In the genomic region with DNA sequence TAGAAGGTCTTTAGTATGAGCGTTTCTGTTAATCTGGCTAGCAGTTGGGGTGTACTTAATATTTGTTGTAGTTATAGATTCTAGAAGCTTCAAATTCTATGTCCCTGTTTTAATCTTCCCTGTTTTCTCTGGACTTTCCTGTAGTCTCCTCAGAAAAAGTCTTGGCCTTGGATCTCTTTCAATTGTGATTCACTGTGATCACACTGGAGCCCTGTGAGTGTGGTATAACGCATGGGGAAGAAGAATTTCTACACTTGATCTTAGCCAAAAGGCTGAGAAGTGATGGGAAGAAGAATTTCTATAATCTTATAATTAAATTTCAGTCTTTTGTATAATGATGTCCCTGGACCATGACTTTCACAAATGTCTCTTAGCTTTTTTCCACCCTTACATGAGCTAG, we compare ENCODE assay signal across 28 cellular contexts. TPM values are rescaled to one million over a fixed set of nuclear protein-coding genes. Genes with fewer than 3 reads are reported as not detected.
A peak's percentile ranks its signal among the peaks of the same experiment; 100 is the strongest.
DNase-seq lines count a peak whose midpoint lies in the region; ATAC-seq and TF ChIP-seq lines count a peak whose summit lies in the region.
"Had no signal": no experiment of that assay in that cellular context is flagged by ENCODE, and none has a peak within 500 bp of the region (broad histone marks: within the 10 kb centered on the region; RNA-seq: fewer than 3 reads in every experiment).

No MANE protein-coding gene starts in this region.

- ATAC-seq in HG03571 (IDR thresholded peaks at IDR 0.05; ENCODE audit: unreplicated experiment) = no peak
- ATAC-seq: Panc1; right lobe of liver; stimulated activated naive CD8-positive, alpha-beta T cell treated with anti-CD3 and anti-CD28 coated beads, Interleukin-15, amount 100 ng/mL, for 72 hours had no signal

- H3K9me3 ChIP-seq in MG63 = no peaks in the 10 kb centered on the region
- H3K9me3 ChIP-seq: esophagus squamous epithelium, left ventricle myocardium inferior, prostate gland, right lobe of liver, uterus had no signal

- no peaks in the 10 kb centered on the region for H3K27me3 ChIP-seq in MG63
- H3K27me3 ChIP-seq: esophagus squamous epithelium, right lobe of liver, uterus had no signal

- TF ChIP-seq CTCF in fibroblast of the aortic adventitia (IDR thresholded peaks at IDR 0.05; ENCODE audit: insufficient read depth, low read length) = no peak

- peak; percentile 8 for DNase-seq in EL
- peak; percentile 24 for DNase-seq in MG63
- peak; percentile 67 for DNase-seq in fibroblast of the aortic adventitia (ENCODE audit: low read depth)
- peak; percentile 74 for DNase-seq in stromal cell of bone marrow (ENCODE audit: low read depth)
- no peak for DNase-seq in activated CD4-positive, CD25-positive, alpha-beta regulatory T cell (lab: John Stamatoyannopoulos, UW)
- no peak for DNase-seq in NCI-H82 (lab: John Stamatoyannopoulos, UW)
- DNase-seq: activated CD4-positive, alpha-beta memory T cell treated with anti-CD3 and anti-CD28 coated beads, Interleukin-2, amount 10 ng/mL, durations not matched to agents 7 days and 5 days; activated CD4-positive, alpha-beta T cell treated with anti-CD3 and anti-CD28 coated beads for 1 hour; activated CD8-positive, alpha-beta memory T cell treated with anti-CD3 and anti-CD28 coated beads, Interleukin-2, amount 50 U/mL, for 4 hours; activated naive CD4-positive, alpha-beta T cell treated with Interleukin-2 at 50 U/mL for 16 hours; dermis blood vessel endothelial cell; esophagus squamous epithelium; glutamatergic neuron; islet precursor cell; left ventricle myocardium inferior; naive B cell; NCI-H146; NCI-H748 treated with DMSO at 0.1 percent for 48 hours; right lobe of liver; Right ventricle myocardium superior; stimulated activated CD4-positive, alpha-beta T cell treated with anti-CD3 and anti-CD28 coated beads, Interleukin-12 subunit alpha, Interleukin-12 subunit beta, amount 100 ng/mL, for 4 hours; stimulated activated CD4-positive, alpha-beta T cell treated with anti-CD3 and anti-CD28 coated beads, Interleukin-2, amount 100 ng/mL, for 48 hours; stimulated activated naive CD8-positive, alpha-beta T cell treated with anti-CD3 and anti-CD28 coated beads, Interleukin-15, amount 100 ng/mL, for 72 hours; T-helper 2 cell; uterus had no signal

- H3K36me3 ChIP-seq in MG63 = no peaks in the 10 kb centered on the region
- H3K36me3 ChIP-seq: esophagus squamous epithelium, left ventricle myocardium inferior, prostate gland, right lobe of liver, uterus had no signal

- H3K4me3 ChIP-seq in MG63 (no peak overlapping the region), fibroblast of the aortic adventitia (ENCODE audit: low read depth, low read length) (no peak overlapping the region)
- H3K4me3 ChIP-seq: esophagus squamous epithelium, left ventricle myocardium inferior, prostate gland, right lobe of liver, uterus had no signal

RNA-seq across cellular contexts. Expression of a gene that starts 36.7 kb away (rescaled TPM):
- 65.4 and 84.8 TPM in 2 replicates for total RNA-seq in MG63 (2014; rRNA removed; shearing (Covaris generic); ENCODE audit: low replicate concordance)
- 56.6 and 177 TPM in 2 replicates for total RNA-seq in fibroblast of the aortic adventitia (ENCODE audit: low replicate concordance)

Comparison
In these comparisons a context has a peak if more than half of its experiments do, and no peak if none do; other contexts are left out.
1. DNase-seq: peak in EL (single experiment), MG63 (single experiment), fibroblast of the aortic adventitia (single experiment) and stromal cell of bone marrow (single experiment); none in activated CD4-positive, CD25-positive, alpha-beta regulatory T cell (0 of 4) and NCI-H82 (single experiment).